8 cellular contexts compared by ENCODE assay signal in the genomic region with DNA sequence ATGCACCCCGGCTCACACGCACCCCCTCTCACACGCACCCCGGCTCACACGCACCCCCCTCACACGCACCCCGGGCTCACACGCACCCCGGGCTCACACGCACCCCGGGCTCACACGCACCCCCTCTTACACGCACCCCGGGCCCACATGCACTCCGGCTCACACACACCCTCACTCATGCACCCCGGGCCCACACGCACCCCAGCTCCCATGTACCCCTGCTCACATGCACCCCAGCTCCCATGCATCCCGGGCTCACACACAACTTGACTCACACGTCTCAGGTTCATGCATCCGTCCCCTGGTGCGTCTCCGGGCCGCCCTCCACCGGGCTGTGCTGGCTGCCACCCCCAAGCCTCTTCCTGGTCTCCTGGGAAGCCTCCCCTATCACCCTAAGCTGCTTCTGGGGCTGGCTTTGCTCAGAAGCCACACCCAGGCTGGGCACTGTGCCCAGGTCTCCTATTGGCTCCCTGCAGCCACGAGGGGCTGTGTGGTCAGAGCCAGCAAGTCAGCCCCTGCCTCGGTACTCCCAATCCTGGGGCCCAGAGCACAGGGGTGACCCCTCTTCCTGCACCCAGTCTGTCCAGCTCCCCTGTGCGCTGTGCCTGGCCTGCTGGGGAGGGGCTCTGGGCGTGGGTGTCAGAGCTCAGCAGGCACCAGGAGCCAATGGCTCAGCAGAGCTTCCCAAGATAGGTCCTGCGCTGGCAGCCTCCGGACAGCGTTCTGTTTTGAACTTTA. TPM values are rescaled to one million over a fixed set of nuclear protein-coding genes. Genes with fewer than 3 reads are reported as not detected.
DNase-seq lines count a peak whose midpoint lies in the region; ATAC-seq and TF ChIP-seq lines count a peak whose summit lies in the region.

No MANE protein-coding gene starts in this region.

- no peak for TF ChIP-seq POLR2A in lower leg skin (IDR thresholded peaks at IDR 0.05)

- ATAC-seq in omental fat pad (ENCODE audit: low FRiP score) (peak; percentile 63), GM21515 (IDR thresholded peaks at IDR 0.05; ENCODE audit: unreplicated experiment) (no peak)

- WGBS in lower leg skin, 2 donors: 31 to 45% methylated on average over 17 to 20 of the region's 31 CpGs

- peak; percentile 91 for DNase-seq in GM03348 (ENCODE audit: low spot score)
- DNase-seq in NCI-H774 (lab: John Stamatoyannopoulos, UW): peak; percentile 69
- DNase-seq in epithelial cell of prostate (ENCODE audit: low read depth, low spot score): peak; percentile 45
- peak; percentile 48 for DNase-seq in omental fat pad (ENCODE audit: low spot score)
- no peak for DNase-seq in KBM-7
- no peak for DNase-seq in stimulated activated CD4-positive, alpha-beta T cell treated with anti-CD3 and anti-CD28 coated beads, Interleukin-12 subunit alpha, Interleukin-12 subunit beta, amount 100 ng/mL, for 4 hours
- DNase-seq in lower leg skin (ENCODE audit: low spot score in 2 of 2): no peak

- no peak overlapping the region for H3K4me3 ChIP-seq in lower leg skin (ENCODE audit: low read depth, poor library complexity, severe bottlenecking)

- in situ Hi-C loops in KBM-7 (cut with MboI; ENCODE audit: low pct_unique_long_range_greater_than_20kb, low sequenced_read_pairs): no loop called here

- no peak overlapping the region for H3K27ac ChIP-seq in epithelial cell of prostate

- intact Hi-C loops in lower leg skin (cut with DNase I; ENCODE audit: low total_unique reads): no loop called here

- TF ChIP-seq CTCF in omental fat pad (IDR thresholded peaks at IDR 0.05) (no peak), lower leg skin (IDR thresholded peaks at IDR 0.05) (no peak)

RNA-seq across cellular contexts. Expression of gene TSPAN4, which starts 16.9 kb away (rescaled TPM):
- total RNA-seq in omental fat pad (100 to 1,000 TPM; 145 to 234 (median 175) TPM), lower leg skin (10 to 100 TPM; 57.3 to 88.3 (median 70.7) TPM)

RNA-seq across cellular contexts. Expression of gene POLR2L, which starts 17.2 kb away (rescaled TPM):
- 100 to 1,000 TPM in 3 of 4 donors, 10 to 100 TPM in 1; 95.5 to 165 (median 110) TPM for total RNA-seq in omental fat pad
- total RNA-seq in lower leg skin: 10 to 100 TPM; 39.1 to 61.2 (median 51.4) TPM

RNA-seq across cellular contexts. Expression of gene CD151, which starts 26.8 kb away (rescaled TPM):
- 100 to 1,000 TPM; 328 to 675 (median 614) TPM for total RNA-seq in omental fat pad
- 100 to 1,000 TPM; 124 to 186 (median 157) TPM for total RNA-seq in lower leg skin

RNA-seq across cellular contexts. Expression of gene CRACR2B, which starts 31.8 kb away (rescaled TPM):
- total RNA-seq in omental fat pad (10 to 100 TPM in 1 of 4 donors, 1 to 10 TPM in 3; 6.3 to 39.7 (median 6.9) TPM), lower leg skin (10 to 100 TPM; 14.5 to 47.9 (median 32.3) TPM)

RNA-seq across cellular contexts. Expression of gene PNPLA2, which starts 40.8 kb away (rescaled TPM):
- total RNA-seq in omental fat pad (100 to 1,000 TPM; 256 to 543 (median 355) TPM), lower leg skin (10 to 100 TPM; 55.5 to 99.7 (median 72.4) TPM)

Comparison
In these comparisons a context has a peak if more than half of its experiments do, and no peak if none do; other contexts are left out.
1. DNase-seq: peak in GM03348 (single experiment), NCI-H774 (single experiment), epithelial cell of prostate (single experiment) and omental fat pad (single experiment); none in KBM-7 (single experiment), stimulated activated CD4-positive, alpha-beta T cell treated with anti-CD3 and anti-CD28 coated beads, Interleukin-12 subunit alpha, Interleukin-12 subunit beta, amount 100 ng/mL, for 4 hours (single experiment) and lower leg skin (0 of 2).